In the genomic region with DNA sequence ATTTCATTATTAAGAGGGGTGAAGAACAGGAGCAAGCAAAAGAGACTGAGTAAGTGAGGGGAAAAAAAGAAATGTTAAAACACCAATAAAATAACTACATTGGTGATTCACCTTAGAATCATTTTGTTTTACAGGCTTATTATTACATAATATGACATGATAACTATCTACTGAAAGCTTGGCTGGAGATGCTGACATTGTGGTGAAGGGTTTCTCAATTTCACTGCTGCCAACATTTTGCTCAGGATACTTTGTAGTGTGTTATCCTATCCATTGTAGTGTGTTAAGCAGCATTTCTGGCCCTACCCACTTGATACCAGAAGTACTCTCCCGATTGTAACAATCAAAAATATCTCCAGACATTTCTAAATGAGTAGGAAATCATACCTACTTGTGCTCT, we compare ENCODE assay signal across 28 cellular contexts.
DNase-seq lines count a peak whose midpoint lies in the region; ATAC-seq and TF ChIP-seq lines count a peak whose summit lies in the region.
"Had no signal": no experiment of that assay in that cellular context is flagged by ENCODE, and none has a peak within 500 bp of the region (broad histone marks: within the 10 kb centered on the region; RNA-seq: fewer than 3 reads in every experiment).

No MANE protein-coding gene starts in this region.

- no peaks in the 10 kb centered on the region for H3K27me3 Mint-ChIP-seq in T-helper 17 cell
- H3K27me3 Mint-ChIP-seq: activated CD4-positive, alpha-beta T cell treated with anti-CD3 and anti-CD28 coated beads, Interleukin-2, amount 10 ng/mL, durations not matched to agents 7 days and 5 days; brain; naive thymus-derived CD4-positive, alpha-beta T cell; progenitor cell of endocrine pancreas had no signal

- H3K36me3 Mint-ChIP-seq in T-helper 17 cell (ENCODE audit: low read depth): no peaks in the 10 kb centered on the region
- H3K36me3 Mint-ChIP-seq: brain; mesothelial cell of epicardium; naive thymus-derived CD4-positive, alpha-beta T cell had no signal

- H3K4me3 Mint-ChIP-seq in T-helper 17 cell: no peak overlapping the region
- H3K4me3 Mint-ChIP-seq: activated CD4-positive, alpha-beta T cell treated with anti-CD3 and anti-CD28 coated beads, Interleukin-2, amount 10 ng/mL, durations not matched to agents 7 days and 5 days; activated T-cell treated with anti-CD3 and anti-CD28 coated beads, Interleukin-2, amount 50 U/mL, for 4 hours; brain; mesothelial cell of epicardium; naive thymus-derived CD4-positive, alpha-beta T cell had no signal

- ATAC-seq in T-helper 17 cell (no peak), HG03439 (IDR thresholded peaks at IDR 0.05; ENCODE audit: unreplicated experiment) (no peak)
- ATAC-seq: activated T-cell treated with anti-CD3 and anti-CD28 coated beads, Interleukin-2, amount 50 U/mL, for 4 hours; HCT116; left ventricle myocardium superior; naive thymus-derived CD4-positive, alpha-beta T cell had no signal

- DNase-seq in HS-5 (ENCODE audit: low read depth) (peak; percentile 60), RWPE1 (ENCODE audit: low spot score) (peak; percentile 7), epithelial cell of esophagus (ENCODE audit: low read depth) (peak; percentile 2), renal cortical epithelial cell (ENCODE audit: low read depth) (peak; percentile 33), T-helper 17 cell (no peak), ureter (ENCODE audit: low spot score) (no peak)
- DNase-seq in activated CD4-positive, CD25-positive, alpha-beta regulatory T cell (lab: John Stamatoyannopoulos, UW): no peak
- DNase-seq: activated CD4-positive, alpha-beta T cell treated with anti-CD3 and anti-CD28 coated beads, Interleukin-2, amount 10 ng/mL, durations not matched to agents 7 days and 5 days; activated naive CD4-positive, alpha-beta T cell; activated T-cell treated with anti-CD3 and anti-CD28 coated beads, Interleukin-2, amount 50 U/mL, for 4 hours; Caco-2; effector CD8-positive, alpha-beta T cell; erythroblast; GDM1; hypothalamus; left ventricle myocardium superior; naive thymus-derived CD4-positive, alpha-beta T cell; NCI-H1930; NCI-H774; sigmoid colon; stimulated activated naive CD4-positive, alpha-beta T cell had no signal

- no peak for TF ChIP-seq CTCF in RWPE1 (conservative IDR thresholded peaks at IDR 0.05; ENCODE audit: low read depth)
- no peak for TF ChIP-seq CTCF in epithelial cell of esophagus (IDR thresholded peaks at IDR 0.05; ENCODE audit: insufficient read depth, low read depth, low read length, missing control alignments)

- CTCF ChIA-PET in RWPE1 (lab: Yijun Ruan, JAX): no interaction called here

- H3K27ac ChIP-seq in RWPE1: no peak overlapping the region
- H3K27ac ChIP-seq: C4-2B, sigmoid colon, VCaP had no signal

- no peak overlapping the region for H3K27ac Mint-ChIP-seq in T-helper 17 cell
- H3K27ac Mint-ChIP-seq: activated CD4-positive, alpha-beta T cell treated with anti-CD3 and anti-CD28 coated beads, Interleukin-2, amount 10 ng/mL, durations not matched to agents 7 days and 5 days; brain; mesothelial cell of epicardium; naive thymus-derived CD4-positive, alpha-beta T cell; progenitor cell of endocrine pancreas had no signal

- POLR2A ChIA-PET in RWPE1 (lab: Yijun Ruan, JAX; ENCODE audit: low non-redundant PET): no interaction called here

- H3K4me3 ChIP-seq in epithelial cell of esophagus (ENCODE audit: low read length): no peak overlapping the region
- H3K4me3 ChIP-seq: sigmoid colon had no signal

- no peaks in the 10 kb centered on the region for H3K4me1 Mint-ChIP-seq in T-helper 17 cell
- H3K4me1 Mint-ChIP-seq: activated CD4-positive, alpha-beta T cell treated with anti-CD3 and anti-CD28 coated beads, Interleukin-2, amount 10 ng/mL, durations not matched to agents 7 days and 5 days; naive thymus-derived CD4-positive, alpha-beta T cell had no signal

- no peaks in the 10 kb centered on the region for H3K9me3 ChIP-seq in T-helper 17 cell (ENCODE audit: control insufficient read depth, low read length, poor library complexity, severe bottlenecking)
- H3K9me3 ChIP-seq: Caco-2, sigmoid colon had no signal

Comparison
In these comparisons a context has a peak if more than half of its experiments do, and no peak if none do; other contexts are left out.
1. DNase-seq: peak in HS-5 (single experiment), RWPE1 (single experiment), epithelial cell of esophagus (single experiment) and renal cortical epithelial cell (single experiment); none in T-helper 17 cell (0 of 3), activated CD4-positive, CD25-positive, alpha-beta regulatory T cell (0 of 4) and ureter (single experiment).